Comparison of ENCODE assay signal across 8 cellular contexts in genomic region chr10:58291538-58292174, GRCh38. TPM values are rescaled to one million over a fixed set of nuclear protein-coding genes. Genes with fewer than 3 reads are reported as not detected.
DNase-seq lines count a peak whose midpoint lies in the region; ATAC-seq, FAIRE-seq and TF ChIP-seq lines count a peak whose summit lies in the region.

No MANE protein-coding gene starts in this region.

- TF ChIP-seq POLR2A in thyroid gland (IDR thresholded peaks at IDR 0.05): no peak

- H3K4me3 ChIP-seq in bronchial epithelial cell (ENCODE audit: low read depth, low read length) (no peak overlapping the region), kidney epithelial cell (ENCODE audit: low read depth, low read length) (no peak overlapping the region), thyroid gland (replicated peaks in 1 of 3) (no peak overlapping the region)

- no peaks in the 10 kb centered on the region for H3K9me3 ChIP-seq in thyroid gland

- 79% methylated on average over 5 of the region's 5 CpGs for WGBS in thyroid gland, 2 donors

- no peaks in the 10 kb centered on the region for H3K36me3 ChIP-seq in bronchial epithelial cell (ENCODE audit: control insufficient read depth, insufficient read depth, low read length)
- H3K36me3 ChIP-seq in kidney epithelial cell (ENCODE audit: control insufficient read depth, insufficient read depth, low read length): no peaks in the 10 kb centered on the region
- no peaks in the 10 kb centered on the region for H3K36me3 ChIP-seq in thyroid gland

- peak; percentile 30 for DNase-seq in activated CD8-positive, alpha-beta memory T cell treated with anti-CD3 and anti-CD28 coated beads, Interleukin-2, amount 50 U/mL, for 4 hours
- no peak for DNase-seq in activated CD8-positive, alpha-beta memory T cell treated with anti-CD3 and anti-CD28 coated beads, Interleukin-2, amount 50 U/mL, for 48 hours
- DNase-seq in RKO (ENCODE audit: low spot score) (peak; percentile 81), bronchial epithelial cell (ENCODE audit: low read depth) (peak; percentile 61), kidney epithelial cell (ENCODE audit: low read depth) (no peak), thyroid gland (peak in 1 of 2 donors; percentile 6)

- H3K4me1 ChIP-seq in thyroid gland: no peaks in the 10 kb centered on the region

- ATAC-seq in GM21447 (IDR thresholded peaks at IDR 0.05; ENCODE audit: unreplicated experiment) (peak; percentile 84), HG03565 (IDR thresholded peaks at IDR 0.05; ENCODE audit: unreplicated experiment) (peak; percentile 88)

- H3K27me3 ChIP-seq in bronchial epithelial cell (ENCODE audit: control insufficient read depth, insufficient read depth, low read length): no peaks in the 10 kb centered on the region
- H3K27me3 ChIP-seq in kidney epithelial cell (ENCODE audit: control insufficient read depth, insufficient read depth, low read length): no peaks in the 10 kb centered on the region
- no peaks in the 10 kb centered on the region for H3K27me3 ChIP-seq in thyroid gland

- no peak overlapping the region for H3K27ac ChIP-seq in thyroid gland

- intact Hi-C loops in thyroid gland (cut with DNase I): loop anchor here (5.0 kb wide), 1 partner anchor 109 kb away; no protein-coding TSS in a partner anchor

- no peak for FAIRE-seq in bronchial epithelial cell (lab: Jason Lieb, UNC)

- TF ChIP-seq CTCF in bronchial epithelial cell (IDR thresholded peaks at IDR 0.05; ENCODE audit: insufficient read depth, low read length, severe bottlenecking) (peak; percentile 62), kidney epithelial cell (IDR thresholded peaks at IDR 0.05; ENCODE audit: insufficient read depth, low read length, poor library complexity, severe bottlenecking) (peak; percentile 63), thyroid gland (IDR thresholded peaks at IDR 0.05) (peak in 5 of 6 experiments; percentile 14 to 69 (median 55))

RNA-seq across cellular contexts. Expression of gene CISD1, which starts 22.7 kb away (rescaled TPM):
- total RNA-seq in bronchial epithelial cell (13.4 and 19.8 TPM in 2 replicates), kidney epithelial cell (10.1 and 17.0 TPM in 2 replicates), thyroid gland (10 to 100 TPM; 12.1 to 32.4 (median 29.0) TPM)

RNA-seq across cellular contexts. Expression of gene IPMK, which starts 24.0 kb away (rescaled TPM):
- total RNA-seq in bronchial epithelial cell (6.3 and 8.3 TPM in 2 replicates), kidney epithelial cell (5.1 and 5.6 TPM in 2 replicates), thyroid gland (10 to 100 TPM in 1 of 4 donors, 1 to 10 TPM in 3; 6.3 to 11.7 (median 8.5) TPM)

RNA-seq across cellular contexts. Expression of gene UBE2D1, which starts 43.1 kb away (rescaled TPM):
- total RNA-seq in bronchial epithelial cell (6.7 and 7.6 TPM in 2 replicates), kidney epithelial cell (24.1 and 27.6 TPM in 2 replicates), thyroid gland (10 to 100 TPM; 11.3 to 25.4 (median 18.7) TPM)

Comparison
In these comparisons a context has a peak if more than half of its experiments do, and no peak if none do; other contexts are left out.
1. DNase-seq: peak in activated CD8-positive, alpha-beta memory T cell treated with anti-CD3 and anti-CD28 coated beads, Interleukin-2, amount 50 U/mL, for 4 hours (single experiment), RKO (single experiment) and bronchial epithelial cell (single experiment); none in activated CD8-positive, alpha-beta memory T cell treated with anti-CD3 and anti-CD28 coated beads, Interleukin-2, amount 50 U/mL, for 48 hours (single experiment) and kidney epithelial cell (single experiment).
2. Peak in every context shown above with its lines, with median percentiles within 50 percentile points of each other: CTCF ChIP-seq.